Comparison of ENCODE assay signal across 9 cellular contexts in genomic region chr2:44981714-44982108, GRCh38. TPM values are rescaled to one million over a fixed set of nuclear protein-coding genes. Genes with fewer than 3 reads are reported as not detected.
DNase-seq lines count a peak whose midpoint lies in the region; ATAC-seq and TF ChIP-seq lines count a peak whose summit lies in the region.
"Had no signal": no experiment of that assay in that cellular context is flagged by ENCODE, and none has a peak within 500 bp of the region (broad histone marks: within the 10 kb centered on the region; RNA-seq: fewer than 3 reads in every experiment).

No MANE protein-coding gene starts in this region.

- no peaks in the 10 kb centered on the region for H3K9me3 ChIP-seq in body of pancreas

- TF ChIP-seq POLR2A in body of pancreas (IDR thresholded peaks at IDR 0.05) = no peak

- no peaks in the 10 kb centered on the region for H3K27me3 ChIP-seq in body of pancreas

- H3K27ac ChIP-seq in body of pancreas = no peak overlapping the region
- H3K27ac ChIP-seq: skin epidermis had no signal

- peak; percentile 58 for DNase-seq in A172 (ENCODE audit: low spot score)
- DNase-seq in GM13977 (ENCODE audit: low spot score) = peak; percentile 77
- DNase-seq in NCI-H2107 treated with DMSO at 0.1 percent for 48 hours (lab: John Stamatoyannopoulos, UW; ENCODE audit: unreplicated experiment) = peak; percentile 56
- peak; percentile 69 for DNase-seq in UCSD-AML1 (lab: John Stamatoyannopoulos, UW; ENCODE audit: unreplicated experiment)
- peak; percentile 77 to 82 (median 79) for DNase-seq in body of pancreas
- peak; percentile 83 for DNase-seq in iPS-NIHi7 (ENCODE audit: extremely low spot score)
- DNase-seq in stimulated activated CD4-positive, alpha-beta T cell treated with anti-CD3 and anti-CD28 coated beads, Interleukin-12 subunit alpha, Interleukin-12 subunit beta, amount 100 ng/mL, for 24 hours (ENCODE audit: low read depth in 2 of 2) = peak; percentile 50 to 71

- no peaks in the 10 kb centered on the region for H3K4me1 ChIP-seq in body of pancreas

- in situ Hi-C loops in GM13977 (cut with MboI; ENCODE audit: low pct_unique_long_range_greater_than_20kb, low sequenced_read_pairs, unreplicated experiment) = no loop called here

- WGBS in body of pancreas, 2 donors = 10 to 11% methylated on average over 13 to 14 of the region's 14 CpGs

- intact Hi-C loops in body of pancreas (cut with DNase I) = no loop called here

- no peak overlapping the region for H3K4me3 ChIP-seq in body of pancreas
- H3K4me3 ChIP-seq: skin epidermis had no signal

- no peaks in the 10 kb centered on the region for H3K36me3 ChIP-seq in body of pancreas (replicated peaks in 1 of 2; ENCODE audit: insufficient read depth in 1 of 2, low read depth in 2 of 2)

- TF ChIP-seq CTCF in GM13977 (IDR thresholded peaks at IDR 0.05; ENCODE audit: extremely low read depth, insufficient read depth, missing control alignments) (peak; percentile 84), body of pancreas (IDR thresholded peaks at IDR 0.05) (peak; percentile 57 to 90 (median 85))

- peak; percentile 72 for ATAC-seq in body of pancreas
- no peak for ATAC-seq in GM18867 (IDR thresholded peaks at IDR 0.05; ENCODE audit: unreplicated experiment)

RNA-seq across cellular contexts. Expression of gene SIX2, which starts 27.5 kb away (rescaled TPM):
- total RNA-seq in A172 (2014; rRNA removed; shearing (Covaris generic)) = not detected in 2 replicates
- 1 to 10 TPM; 2.3 to 5.2 TPM for total RNA-seq in body of pancreas

RNA-seq across cellular contexts. Expression of gene SIX3, which starts 40.2 kb away (rescaled TPM):
- total RNA-seq in A172 (2014; rRNA removed; shearing (Covaris generic)) = not detected in 2 replicates
- under 1 TPM in 1 of 2 donors, not detected in 1; 0.52 TPM for total RNA-seq in body of pancreas
